In genomic region chr16:48607056-48607825, GRCh38 we compare ENCODE assay signal across 9 cellular contexts. TPM values are rescaled to one million over a fixed set of nuclear protein-coding genes. Genes with fewer than 3 reads are reported as not detected.
DNase-seq lines count a peak whose midpoint lies in the region; TF ChIP-seq lines count a peak whose summit lies in the region.
"Had no signal": no experiment of that assay in that cellular context is flagged by ENCODE, and none has a peak within 500 bp of the region (broad histone marks: within the 10 kb centered on the region; RNA-seq: fewer than 3 reads in every experiment).

No MANE protein-coding gene starts in this region.

- no peaks in the 10 kb centered on the region for H3K9me2 ChIP-seq in OCI-LY1 (ENCODE audit: low read depth, low read length)

- no peaks in the 10 kb centered on the region for H3K27me3 Mint-ChIP-seq in Calu3 (ENCODE audit: unreplicated experiment)
- H3K27me3 Mint-ChIP-seq: IgD-negative memory B cell had no signal

- H4K20me1 ChIP-seq in OCI-LY1 (ENCODE audit: insufficient read depth, low read length) = no peaks in the 10 kb centered on the region

- no TSS peak for BruUV-seq in Calu3 (replicated peaks; lab: Mats Ljungman, UMichigan)

- H3K4me2 ChIP-seq in OCI-LY1 (ENCODE audit: low read length) = peak overlapping the region; percentile 37; the same call in 1 of the 2 replicates
- peak overlapping the region; percentile 27 for H3K4me2 ChIP-seq in trophoblast cell (ENCODE audit: low read length)

- H3K27ac Mint-ChIP-seq in Calu3 (ENCODE audit: unreplicated experiment) = no peak overlapping the region

- H4K12ac ChIP-seq in trophoblast cell (ENCODE audit: low read depth, low read length) = no peak overlapping the region

- H3K4ac ChIP-seq in trophoblast cell (ENCODE audit: low read depth, low read length) = peak overlapping the region; percentile 2

- no peak overlapping the region for H2BK120ac ChIP-seq in trophoblast cell (ENCODE audit: insufficient read depth, low read length, poor library complexity)

- peak; percentile 63 for DNase-seq in Calu3
- DNase-seq in fibroblast of peridontal ligament (ENCODE audit: extremely low read depth) = peak; percentile 42
- peak; percentile 94 to 96 for DNase-seq in trophoblast cell
- DNase-seq in NCI-H526 treated with DMSO at 0.1 percent for 48 hours (lab: John Stamatoyannopoulos, UW) = no peak
- DNase-seq in GM20000 (ENCODE audit: low spot score) = no peak
- no peak for DNase-seq in GM10248 (ENCODE audit: extremely low spot score)
- no peak for DNase-seq in activated naive CD4-positive, alpha-beta T cell (lab: John Stamatoyannopoulos, UW)

- POLR2A ChIA-PET in GM10248 (lab: Yijun Ruan, JAX) = interaction anchor here (1.1 kb wide), 1 partner anchor 11 kb away, joined by 3 read pairs; no protein-coding TSS in a partner anchor

- no peaks in the 10 kb centered on the region for H3K27me3 ChIP-seq in OCI-LY1 (ENCODE audit: insufficient read depth, low read length)
- no peaks in the 10 kb centered on the region for H3K27me3 ChIP-seq in trophoblast cell (ENCODE audit: insufficient read depth, low read length)

- no peak overlapping the region for H3K4me3 ChIP-seq in OCI-LY1 (ENCODE audit: low read depth, low read length, poor library complexity, severe bottlenecking)
- H3K4me3 ChIP-seq in trophoblast cell (ENCODE audit: low read depth, low read length) = no peak overlapping the region

- H3K36me3 ChIP-seq in OCI-LY1 (ENCODE audit: insufficient read depth, low read length) (no peaks in the 10 kb centered on the region; the same call in 1 of the 2 replicates), trophoblast cell (ENCODE audit: control insufficient read depth in 1 of 2, insufficient read depth in 2 of 2, low read length in 2 of 2) (no peaks in the 10 kb centered on the region)

- H2AFZ ChIP-seq in OCI-LY1 (ENCODE audit: low read length) (no peak overlapping the region), trophoblast cell (ENCODE audit: insufficient read depth, low read length, poor library complexity) (no peak overlapping the region)

- intact Hi-C loops in Calu3 (cut with micrococcal nuclease; ENCODE audit: unreplicated experiment) = loop anchor here (1.0 to 5.0 kb wide), 3 partner anchors 33 to 355 kb away; no protein-coding TSS in a partner anchor

- H3K4me1 ChIP-seq in OCI-LY1 (ENCODE audit: insufficient read depth, low read length, severe bottlenecking) = peaks cover 44% of the 10 kb centered on the region
- H3K4me1 ChIP-seq in trophoblast cell (ENCODE audit: control insufficient read depth in 1 of 2, insufficient read depth in 2 of 2, low read length in 2 of 2) = peaks cover 3 to 21% of the 10 kb centered on the region in 2 experiments

- H3K9me3 Mint-ChIP-seq in Calu3 (ENCODE audit: low read depth, unreplicated experiment) = no peaks in the 10 kb centered on the region

- H3F3A ChIP-seq in OCI-LY1 (ENCODE audit: insufficient read depth, low read length) = no peaks in the 10 kb centered on the region

- no peak overlapping the region for H2BK12ac ChIP-seq in trophoblast cell (ENCODE audit: low read length)

- WGBS in trophoblast cell (ENCODE audit: extremely low coverage, insufficient coverage, insufficient read length) = no CpG with 5 or more reads among the region's 7 CpGs

- H3K4me3 Mint-ChIP-seq in Calu3 (ENCODE audit: low read depth, unreplicated experiment) = no peak overlapping the region

- H3K18ac ChIP-seq in trophoblast cell (ENCODE audit: low read length) = no peak overlapping the region

- H3K9me3 ChIP-seq in OCI-LY1 (ENCODE audit: low read length) = no peaks in the 10 kb centered on the region
- H3K9me3 ChIP-seq in trophoblast cell (ENCODE audit: insufficient read depth, low read depth, low read length) = peaks cover 3% of the 10 kb centered on the region

- no peak overlapping the region for H4K8ac ChIP-seq in trophoblast cell (ENCODE audit: low read depth, low read length)

- no peak overlapping the region for H3K14ac ChIP-seq in trophoblast cell (ENCODE audit: low read length)

- H3K23ac ChIP-seq in trophoblast cell (ENCODE audit: low read length) = no peak overlapping the region

- CTCF ChIA-PET in Calu3 (lab: Charles Lee) = interaction anchor here (0.6 to 3.1 kb wide), 4 partner anchors 16 to 95 kb away, joined by 3 to 22 read pairs (median 4); no protein-coding TSS in a partner anchor
- CTCF ChIA-PET in GM10248 (lab: Yijun Ruan, JAX) = interaction anchor here (1.0 to 3.0 kb wide), 4 partner anchors 10 to 23 kb away, joined by 3 to 11 read pairs (median 4); no protein-coding TSS in a partner anchor

- peaks cover 14% of the 10 kb centered on the region for H3K4me1 Mint-ChIP-seq in Calu3 (ENCODE audit: low read depth, unreplicated experiment)

- peaks cover 68% of the 10 kb centered on the region for H3K79me2 ChIP-seq in OCI-LY1 (ENCODE audit: insufficient read depth, low read length)
- H3K79me2 ChIP-seq in trophoblast cell (ENCODE audit: control insufficient read depth, insufficient read depth, low read length, poor library complexity) = peaks cover 26% of the 10 kb centered on the region

- H4K91ac ChIP-seq in trophoblast cell (ENCODE audit: low read depth, low read length) = no peak overlapping the region

- H3K79me1 ChIP-seq in trophoblast cell (ENCODE audit: low read length) = peaks cover 9% of the 10 kb centered on the region

- H3K9ac ChIP-seq in OCI-LY1 (ENCODE audit: low read length) (no peak overlapping the region; the same call in 1 of the 2 replicates), trophoblast cell (ENCODE audit: low read length) (no peak overlapping the region)

- TF ChIP-seq CTCF in Calu3 (IDR thresholded peaks at IDR 0.05; ENCODE audit: unreplicated experiment) = no peak
- no peak for TF ChIP-seq CTCF in OCI-LY1 (IDR thresholded peaks at IDR 0.05; ENCODE audit: low read length)
- no peak for TF ChIP-seq CTCF in GM20000 (IDR thresholded peaks at IDR 0.05; ENCODE audit: extremely low read depth, missing control alignments)
- no peak for TF ChIP-seq CTCF in GM10248 (IDR thresholded peaks at IDR 0.05; ENCODE audit: control extremely low read depth, extremely low read depth, low read depth, missing control alignments)

- no peak overlapping the region for H2BK5ac ChIP-seq in trophoblast cell (ENCODE audit: low read depth, low read length, poor library complexity)

- H2AK5ac ChIP-seq in trophoblast cell (ENCODE audit: low read length) = no peak overlapping the region

- peaks cover 10% of the 10 kb centered on the region for H3K36me3 Mint-ChIP-seq in Calu3 (ENCODE audit: insufficient read depth, unreplicated experiment)
- H3K36me3 Mint-ChIP-seq: IgD-negative memory B cell had no signal

- H3K27ac ChIP-seq in OCI-LY1 (ENCODE audit: low read depth, low read length, poor library complexity, severe bottlenecking) = no peak overlapping the region
- H3K27ac ChIP-seq in trophoblast cell (ENCODE audit: low read depth, low read length) = peak overlapping the region; percentile 15

RNA-seq across cellular contexts. Expression of gene N4BP1, which starts 2.7 kb away (rescaled TPM):
- total RNA-seq in Calu3 (2022) = 41.4 and 52.5 TPM in 2 replicates
- polyA plus RNA-seq in trophoblast cell (2013) = 26.2 and 28.6 TPM in 2 replicates

Comparison
In these comparisons a context has a peak if more than half of its experiments do, and no peak if none do; other contexts are left out.
1. DNase-seq: peak in Calu3 (single experiment), fibroblast of peridontal ligament (single experiment) and trophoblast cell (2 of 2); none in NCI-H526 treated with DMSO at 0.1 percent for 48 hours (single experiment), GM20000 (single experiment), GM10248 (single experiment) and activated naive CD4-positive, alpha-beta T cell (0 of 4).